ENCODE assay signal across 8 cellular contexts in genomic region chr13:114118086-114118762, GRCh38. TPM values are rescaled to one million over a fixed set of nuclear protein-coding genes. Genes with fewer than 3 reads are reported as not detected.
DNase-seq lines count a peak whose midpoint lies in the region; ATAC-seq, FAIRE-seq and TF ChIP-seq lines count a peak whose summit lies in the region.

No MANE protein-coding gene starts in this region.

- peak; percentile 86 for FAIRE-seq in RCC 7860 (lab: Jason Lieb, UNC)
- FAIRE-seq in frontal cortex (lab: Jason Lieb, UNC), result no peak

- DNase-seq in Daoy (ENCODE audit: low read depth) (peak; percentile 45), RCC 7860 (ENCODE audit: low spot score) (peak; percentile 72), fibroblast of the aortic adventitia (ENCODE audit: low read depth) (no peak), sciatic nerve (ENCODE audit: low spot score) (peak; percentile 40), NCI-H1694 treated with DMSO at 0.1 percent for 48 hours (lab: John Stamatoyannopoulos, UW) (no peak), frontal cortex (ENCODE audit: low spot score in 2 of 2) (no peak)

- intact Hi-C loops in sciatic nerve (cut with DNase I), result no loop called here

- peak overlapping the region; percentile 44 for H3K4me3 ChIP-seq in fibroblast of the aortic adventitia (ENCODE audit: low read depth, low read length)

- no peak for TF ChIP-seq CTCF in fibroblast of the aortic adventitia (IDR thresholded peaks at IDR 0.05; ENCODE audit: insufficient read depth, low read length)

- peak; percentile 22 for ATAC-seq in sciatic nerve
- no peak for ATAC-seq in GM21576 (IDR thresholded peaks at IDR 0.05; ENCODE audit: unreplicated experiment)
- no peak for ATAC-seq in GM21723 (IDR thresholded peaks at IDR 0.05; ENCODE audit: unreplicated experiment)

RNA-seq across cellular contexts. Expression of gene RASA3, which starts 14.2 kb away (rescaled TPM):
- total RNA-seq in Daoy (2014; rRNA removed; shearing (Covaris generic)), result 12.0 and 13.2 TPM in 2 replicates
- total RNA-seq in fibroblast of the aortic adventitia (ENCODE audit: low replicate concordance) (14.0 and 36.1 TPM in 2 replicates), sciatic nerve (47.6 TPM), frontal cortex (12.6 TPM)

Comparison
In these comparisons a context has a peak if more than half of its experiments do, and no peak if none do; other contexts are left out.
1. DNase-seq: peak in Daoy (single experiment), RCC 7860 (single experiment) and sciatic nerve (single experiment); none in fibroblast of the aortic adventitia (single experiment), NCI-H1694 treated with DMSO at 0.1 percent for 48 hours (single experiment) and frontal cortex (0 of 2).